Comparison of ENCODE assay signal across 8 cellular contexts in the genomic region with DNA sequence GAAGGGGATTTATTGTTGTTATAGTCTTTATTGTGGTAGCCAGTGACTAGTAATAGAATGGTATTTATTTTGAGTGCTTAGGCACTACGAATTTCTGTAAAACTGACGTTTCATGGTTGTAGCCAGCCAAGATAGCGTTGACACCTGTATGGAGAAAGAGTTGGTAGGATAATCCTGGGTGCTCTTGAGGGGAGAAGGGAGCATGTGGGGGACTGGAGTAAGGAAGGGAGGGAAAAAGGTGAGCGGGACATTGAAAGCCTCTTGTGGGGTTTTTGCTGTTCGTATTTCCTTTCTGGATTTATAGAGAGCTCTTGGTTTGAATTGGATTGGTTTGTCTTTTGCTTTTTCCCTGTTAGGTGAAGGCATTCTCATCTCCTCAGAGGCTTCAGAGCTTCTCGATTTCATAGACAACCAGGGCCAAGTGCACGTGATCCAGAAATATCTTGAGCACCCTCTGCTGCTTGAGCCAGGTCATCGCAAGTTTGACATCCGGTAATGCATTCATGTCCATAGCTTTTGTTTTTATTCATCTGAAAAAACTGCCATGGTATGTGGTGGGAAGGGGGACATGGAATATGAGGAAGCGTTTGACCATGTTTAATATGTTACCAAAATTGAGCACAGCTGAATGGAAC. TPM values are rescaled to one million over a fixed set of nuclear protein-coding genes. Genes with fewer than 3 reads are reported as not detected.
DNase-seq lines count a peak whose midpoint lies in the region; ATAC-seq and TF ChIP-seq lines count a peak whose summit lies in the region.
"Not testable (repeated sequence)": the region's sequence is repeated elsewhere in the genome, so short reads cannot be mapped to it uniquely, and the experiment has no call there.

No MANE protein-coding gene starts in this region.

- intact Hi-C loops in A673 (cut with micrococcal nuclease; ENCODE audit: unreplicated experiment); Panc1 (cut with micrococcal nuclease; ENCODE audit: unreplicated experiment); sciatic nerve (cut with DNase I): not testable (repeated sequence)

- POLR2A ChIA-PET in A673 (lab: Charles Lee; ENCODE audit: low non-redundant PET); Panc1 (lab: Charles Lee): not testable (repeated sequence)

- DNase-seq in A673 (ENCODE audit: low spot score) (peak; percentile 75), GM10266 (ENCODE audit: extremely low spot score) (peak; percentile 35), LoVo (ENCODE audit: low spot score) (peak; percentile 16), choroid plexus epithelial cell (ENCODE audit: low read depth) (peak; percentile 67), hepatic stellate cell (ENCODE audit: low spot score) (peak; percentile 42)
- not testable (repeated sequence) for DNase-seq in Panc1 (ENCODE audit: low read depth, low spot score); sciatic nerve (ENCODE audit: low spot score)
- peak; percentile 26 to 44 for DNase-seq in activated CD4-positive, alpha-beta T cell treated with anti-CD3 and anti-CD28 coated beads, Interleukin-2, amount 50 U/mL, for 48 hours

- TF ChIP-seq CTCF in A673 (conservative IDR thresholded peaks at IDR 0.05; ENCODE audit: low read depth, low read length), result peak; percentile 34; the same call in 1 of the 2 replicates
- TF ChIP-seq CTCF in GM10266 (IDR thresholded peaks at IDR 0.05; ENCODE audit: control insufficient read depth, insufficient read depth, low read depth, missing control alignments), result peak; percentile 47
- TF ChIP-seq CTCF in Panc1 (IDR thresholded peaks at IDR 0.05), result peak; percentile 53
- TF ChIP-seq CTCF in choroid plexus epithelial cell (conservative IDR thresholded peaks at IDR 0.05; ENCODE audit: low read depth, low read length), result peak; percentile 47

- CTCF ChIA-PET in A673 (lab: Charles Lee), result interaction anchor here (0.6 kb wide), 2 partner anchors 17 to 21 kb away, joined by 3 to 7 read pairs; no protein-coding TSS in a partner anchor
- CTCF ChIA-PET in Panc1 (lab: Charles Lee), result not testable (repeated sequence)

- H3K27me3 ChIP-seq in A673 (replicated peaks; ENCODE audit: insufficient read depth, low read depth, low read length, poor library complexity); Panc1 (ENCODE audit: control insufficient read depth, insufficient read depth, low read length): not testable (repeated sequence)

- not testable (repeated sequence) for H3K9me3 ChIP-seq in A673 (ENCODE audit: low read depth, low read length, poor library complexity, severe bottlenecking); Panc1 (ENCODE audit: control insufficient read depth, insufficient read depth, low read depth, low read length)

- ATAC-seq in Panc1, result peak; percentile 92
- peak; percentile 52 for ATAC-seq in sciatic nerve

- peaks cover 18% of the 10 kb centered on the region for H3K36me3 ChIP-seq in A673 (ENCODE audit: insufficient read depth, low read length, poor library complexity, severe bottlenecking)
- not testable (repeated sequence) for H3K36me3 ChIP-seq in Panc1 (ENCODE audit: control insufficient read depth, insufficient read depth, low read length)

- in situ Hi-C loops in Panc1 (cut with HindIII; ENCODE audit: low pct_unique_long_range_greater_than_20kb, low sequenced_read_pairs), result not testable (repeated sequence)

- not testable (repeated sequence) for H3K4me3 ChIP-seq in A673 (ENCODE audit: low read depth, low read length, poor library complexity, severe bottlenecking); Panc1 (ENCODE audit: low read depth in 2 of 2, low read length in 2 of 2); choroid plexus epithelial cell (ENCODE audit: low read depth, low read length)

- H3K4me1 ChIP-seq in A673 (ENCODE audit: insufficient read depth, low read length, poor library complexity, severe bottlenecking); Panc1 (ENCODE audit: control insufficient read depth, insufficient read depth, low read length): not testable (repeated sequence)

- H3K27ac ChIP-seq in A673 (ENCODE audit: low read depth, low read length, poor library complexity, severe bottlenecking); Panc1 (ENCODE audit: low read length): not testable (repeated sequence)

- BruUV-seq in A673 (replicated peaks; lab: Mats Ljungman, UMichigan); Panc1 (replicated peaks; lab: Mats Ljungman, UMichigan): not testable (repeated sequence)

RNA-seq across cellular contexts. Expression of a gene that starts 19.0 kb away (rescaled TPM):
- total RNA-seq in A673 (2021), result 119 and 146 TPM in 2 replicates
- total RNA-seq in Panc1 (2021; ENCODE audit: unreplicated experiment), result 81.5 TPM
- 40.3 TPM for polyA plus RNA-seq in Panc1 (2012; ENCODE audit: insufficient read length)
- total RNA-seq in sciatic nerve, result 36.7 TPM

RNA-seq across cellular contexts. Expression of a gene that starts 41.3 kb away (rescaled TPM):
- total RNA-seq in A673 (2021) (53.9 and 70.0 TPM in 2 replicates), Panc1 (2021; ENCODE audit: unreplicated experiment) (35.4 TPM), sciatic nerve (18.1 TPM)
- polyA plus RNA-seq in Panc1 (2012; ENCODE audit: insufficient read length), result 21.0 TPM
